ENCODE assay signal across 19 cellular contexts in genomic region chr7:87570178-87570577, GRCh38. TPM values are rescaled to one million over a fixed set of nuclear protein-coding genes. Genes with fewer than 3 reads are reported as not detected.
A peak's percentile ranks its signal among the peaks of the same experiment; 100 is the strongest.
DNase-seq lines count a peak whose midpoint lies in the region; ATAC-seq and TF ChIP-seq lines count a peak whose summit lies in the region.
"Had no signal": no experiment of that assay in that cellular context is flagged by ENCODE, and none has a peak within 500 bp of the region (broad histone marks: within the 10 kb centered on the region; RNA-seq: fewer than 3 reads in every experiment).

No MANE protein-coding gene starts in this region.

- no peak overlapping the region for H3K4me3 Mint-ChIP-seq in stimulated activated naive CD8-positive, alpha-beta T cell treated with anti-CD3 and anti-CD28 coated beads, Interleukin-15, amount 100 ng/mL, for 72 hours
- H3K4me3 Mint-ChIP-seq: activated CD4-positive, alpha-beta T cell treated with anti-CD3 and anti-CD28 coated beads for 36 hours; activated naive CD8-positive, alpha-beta T cell treated with anti-CD3 and anti-CD28 coated beads, Interleukin-2, amount 10 ng/mL, durations not matched to agents 7 days and 5 days; nephron progenitor cell; T-cell; type B pancreatic cell had no signal

- H3K4me3 ChIP-seq in AG04449 (ENCODE audit: low read depth, low read length), result no peak overlapping the region
- H3K4me3 ChIP-seq in HFF-Myc (replicated peaks; ENCODE audit: low read depth, low read length), result no peak overlapping the region
- H3K4me3 ChIP-seq in astrocyte of the cerebellum (ENCODE audit: low read depth, low read length), result no peak overlapping the region
- H3K4me3 ChIP-seq in H7 (ENCODE audit: insufficient read depth, low read depth, low read length), result no peak overlapping the region
- H3K4me3 ChIP-seq: colonic mucosa, right atrium auricular region had no signal

- no peaks in the 10 kb centered on the region for H3K27me3 Mint-ChIP-seq in stimulated activated naive CD8-positive, alpha-beta T cell treated with anti-CD3 and anti-CD28 coated beads, Interleukin-15, amount 100 ng/mL, for 72 hours
- H3K27me3 Mint-ChIP-seq: activated CD4-positive, alpha-beta T cell treated with anti-CD3 and anti-CD28 coated beads for 36 hours; activated naive CD8-positive, alpha-beta T cell treated with anti-CD3 and anti-CD28 coated beads, Interleukin-2, amount 10 ng/mL, durations not matched to agents 7 days and 5 days; type B pancreatic cell had no signal

- no peaks in the 10 kb centered on the region for H3K36me3 ChIP-seq in H7 (replicated peaks; ENCODE audit: control insufficient read depth, insufficient read depth, low read length)
- H3K36me3 ChIP-seq: colonic mucosa, right atrium auricular region had no signal

- DNase-seq in AG04449 (ENCODE audit: low read depth, low spot score), result peak; percentile 41
- peak; percentile 7 for DNase-seq in HFF-Myc (ENCODE audit: extremely low read depth, low read depth)
- DNase-seq in astrocyte of the cerebellum (ENCODE audit: low read depth), result peak; percentile 68
- peak; percentile 92 for DNase-seq in iris pigment epithelial cell (ENCODE audit: low read depth)
- no peak for DNase-seq in H7
- no peak for DNase-seq in stimulated activated naive CD8-positive, alpha-beta T cell treated with anti-CD3 and anti-CD28 coated beads, Interleukin-15, amount 100 ng/mL, for 72 hours
- DNase-seq in ureter (ENCODE audit: low spot score), result no peak
- DNase-seq: activated CD4-positive, alpha-beta T cell treated with anti-CD3 and anti-CD28 coated beads for 36 hours; activated naive CD8-positive, alpha-beta T cell treated with anti-CD3 and anti-CD28 coated beads, Interleukin-2, amount 10 ng/mL, durations not matched to agents 7 days and 5 days; colonic mucosa; NCI-H1694; NCI-H510A; nephron progenitor cell; stimulated activated CD4-positive, alpha-beta T cell treated with anti-CD3 and anti-CD28 coated beads, Interleukin-4, amount 100 ng/mL, for 24 hours; T-cell had no signal

- CTCF ChIA-PET in AG04449 (lab: Yijun Ruan, JAX), result no interaction called here

- H3K27ac Mint-ChIP-seq in stimulated activated naive CD8-positive, alpha-beta T cell treated with anti-CD3 and anti-CD28 coated beads, Interleukin-15, amount 100 ng/mL, for 72 hours, result no peak overlapping the region
- H3K27ac Mint-ChIP-seq: activated CD4-positive, alpha-beta T cell treated with anti-CD3 and anti-CD28 coated beads for 36 hours; activated naive CD8-positive, alpha-beta T cell treated with anti-CD3 and anti-CD28 coated beads, Interleukin-2, amount 10 ng/mL, durations not matched to agents 7 days and 5 days; nephron progenitor cell; T-cell; type B pancreatic cell had no signal

- in situ Hi-C loops in astrocyte of the cerebellum (cut with HindIII; ENCODE audit: low sequenced_read_pairs), result no loop called here

- ATAC-seq in stimulated activated naive CD8-positive, alpha-beta T cell treated with anti-CD3 and anti-CD28 coated beads, Interleukin-15, amount 100 ng/mL, for 72 hours, result no peak
- no peak for ATAC-seq in HG03025 (IDR thresholded peaks at IDR 0.05; ENCODE audit: low FRiP score, unreplicated experiment)
- ATAC-seq: activated CD4-positive, alpha-beta T cell treated with anti-CD3 and anti-CD28 coated beads for 36 hours; esophagus mucosa; T-cell had no signal

- TF ChIP-seq CTCF in AG04449 (IDR thresholded peaks at IDR 0.05; ENCODE audit: insufficient read depth, low read length, missing control alignments), result no peak
- no peak for TF ChIP-seq CTCF in HFF-Myc (IDR thresholded peaks at IDR 0.05; ENCODE audit: low read depth, low read length, missing control alignments)
- TF ChIP-seq CTCF in astrocyte of the cerebellum (IDR thresholded peaks at IDR 0.05; ENCODE audit: low read depth, low read length, missing control alignments), result no peak

- POLR2A ChIA-PET in AG04449 (lab: Yijun Ruan, JAX), result no interaction called here

- H3K4me1 Mint-ChIP-seq in stimulated activated naive CD8-positive, alpha-beta T cell treated with anti-CD3 and anti-CD28 coated beads, Interleukin-15, amount 100 ng/mL, for 72 hours, result peaks cover 26% of the 10 kb centered on the region
- H3K4me1 Mint-ChIP-seq: nephron progenitor cell had no signal

- H3K9me3 Mint-ChIP-seq in stimulated activated naive CD8-positive, alpha-beta T cell treated with anti-CD3 and anti-CD28 coated beads, Interleukin-15, amount 100 ng/mL, for 72 hours, result no peaks in the 10 kb centered on the region
- H3K9me3 Mint-ChIP-seq: nephron progenitor cell, type B pancreatic cell had no signal

- H3K27me3 ChIP-seq in H7 (ENCODE audit: control insufficient read depth, insufficient read depth, low read length), result no peaks in the 10 kb centered on the region
- H3K27me3 ChIP-seq: colonic mucosa, right atrium auricular region had no signal

RNA-seq across cellular contexts. Expression of gene ABCB1, which starts 30.5 kb away (rescaled TPM):
- not detected in 2 replicates for total RNA-seq in H7 (2014; rRNA removed; shearing (Covaris generic))
- 17.6 TPM for total RNA-seq in ureter

RNA-seq across cellular contexts. Expression of gene RUNDC3B, which starts 58.0 kb away (rescaled TPM):
- 0.18 and 0.35 TPM in 2 replicates for total RNA-seq in H7 (2014; rRNA removed; shearing (Covaris generic))
- total RNA-seq in ureter, result 2.8 TPM

Comparison
In these comparisons a context has a peak if more than half of its experiments do, and no peak if none do; other contexts are left out.
1. DNase-seq: peak in AG04449 (single experiment), HFF-Myc (single experiment), astrocyte of the cerebellum (single experiment) and iris pigment epithelial cell (single experiment); none in H7 (single experiment), stimulated activated naive CD8-positive, alpha-beta T cell treated with anti-CD3 and anti-CD28 coated beads, Interleukin-15, amount 100 ng/mL, for 72 hours (0 of 2) and ureter (single experiment).
2. RNA of gene ABCB1, which starts 30.5 kb away (total RNA-seq): 17.6 TPM in ureter (single experiment); not detected in H7; every median in the first group is over 10 times any median in the second.